ENCODE assay signal across 29 cellular contexts in genomic region chr3:45083023-45083422, GRCh38. TPM values are rescaled to one million over a fixed set of nuclear protein-coding genes. Genes with fewer than 3 reads are reported as not detected.
DNase-seq lines count a peak whose midpoint lies in the region; ATAC-seq, FAIRE-seq and TF ChIP-seq lines count a peak whose summit lies in the region.
"Had no signal": no experiment of that assay in that cellular context is flagged by ENCODE, and none has a peak within 500 bp of the region (broad histone marks: within the 10 kb centered on the region; RNA-seq: fewer than 3 reads in every experiment).

No MANE protein-coding gene starts in this region.

- dilution Hi-C loops in IMR-90 (cut with HindIII; ENCODE audit: low sequenced_read_pairs, unreplicated experiment), result no loop called here

- H3K4me3 ChIP-seq in IMR-90 (ENCODE audit: insufficient read depth, low read depth, low read length) (no peak overlapping the region), K562 (no peak overlapping the region), mesenchymal stem cell (ENCODE audit: insufficient read depth in 1 of 2, low read depth in 1 of 2, low read length in 2 of 2) (no peak overlapping the region)
- H3K4me3 ChIP-seq: BLaER1 had no signal

- DNase-seq in IMR-90 (no peak), K562 (ENCODE audit: extremely low read depth in 1 of 4, low spot score in 3 of 4) (no peak), mesenchymal stem cell (no peak), osteocyte (ENCODE audit: extremely low spot score, unreplicated experiment) (no peak), amygdala (lab: John Stamatoyannopoulos, UW) (no peak), NCI-H187 (lab: John Stamatoyannopoulos, UW) (no peak)
- no peak for DNase-seq in activated T-cell treated with anti-CD3 and anti-CD28 coated beads, Interleukin-2, amount 50 U/mL, for 72 hours
- DNase-seq: 8988T; ACHN; BE2C; C1 segment of cervical spinal cord; CD4-positive, alpha-beta memory T cell; CD4-positive, CD25-positive, alpha-beta regulatory T cell; CD8-positive, alpha-beta memory T cell; COR-L47; DMS 273 treated with DMSO at 0.1 percent for 48 hours; DMS153; DMS53; DMS79; DND-41; EL; GDM1 had no signal

- peak overlapping the region; percentile 28; the same call in 1 of the 2 replicates for H3K18ac ChIP-seq in IMR-90 (ENCODE audit: low read depth, low read length)
- no peak overlapping the region for H3K18ac ChIP-seq in mesenchymal stem cell (ENCODE audit: low read depth in 1 of 2, low read length in 2 of 2)

- H3K79me1 ChIP-seq in IMR-90 (ENCODE audit: low read depth in 1 of 2, low read length in 2 of 2) (peaks cover 0 to 8% of the 10 kb centered on the region in 2 experiments; a peak in 1 of 4 replicates), mesenchymal stem cell (replicated peaks; ENCODE audit: low read length, poor library complexity, severe bottlenecking) (peaks cover 27% of the 10 kb centered on the region)

- 91% methylated on average over 2 of the region's 6 CpGs; no CpG with 5 or more reads in 1 of the 2 experiments for whole genome bisulfite sequencing in IMR-90 (ENCODE audit: extremely low coverage in 2 of 2, insufficient read length in 1 of 2), 2 experiments
- WGBS in K562 (ENCODE audit: insufficient coverage, low coverage, missing lambda C conversion rate), result 65% methylated on average over 6 of the region's 6 CpGs
- WGBS in mesenchymal stem cell, result 90% methylated on average over 6 of the region's 6 CpGs

- no peak for TF ChIP-seq EP300 in K562 (IDR thresholded peaks at IDR 0.05; ENCODE audit: low read length)

- H3K27ac ChIP-seq in IMR-90 (ENCODE audit: insufficient read depth, low read length) (no peak overlapping the region; the same call in 1 of the 2 replicates), K562 (ENCODE audit: extremely low read depth, low read depth, low read length) (no peak overlapping the region; the same call in 2 of the 3 replicates), mesenchymal stem cell (ENCODE audit: low read length, poor library complexity, severe bottlenecking) (no peak overlapping the region)
- H3K27ac ChIP-seq: BLaER1 had no signal

- peak overlapping the region in 1 of 2 experiments; percentile 18 for H2BK12ac ChIP-seq in mesenchymal stem cell (ENCODE audit: low read length in 2 of 2)

- H3K9me1 ChIP-seq in IMR-90 (ENCODE audit: insufficient read depth, low read length), result peaks cover 23% of the 10 kb centered on the region
- H3K9me1 ChIP-seq in K562 (ENCODE audit: control insufficient read depth, insufficient read depth, low read length), result no peaks in the 10 kb centered on the region

- peaks cover 44% of the 10 kb centered on the region for H3K4me1 Mint-ChIP-seq in osteocyte (ENCODE audit: unreplicated experiment)
- no peaks in the 10 kb centered on the region for H3K4me1 Mint-ChIP-seq in activated T-cell treated with anti-CD3 and anti-CD28 coated beads, Interleukin-2, amount 50 U/mL, for 72 hours (ENCODE audit: low read depth)
- H3K4me1 Mint-ChIP-seq: CD8-positive, alpha-beta memory T cell had no signal

- H2BK5ac ChIP-seq in IMR-90 (ENCODE audit: low read depth, low read length, poor library complexity, severe bottlenecking) (peak overlapping the region; percentile 39), mesenchymal stem cell (ENCODE audit: low read depth, low read length, poor library complexity, severe bottlenecking) (no peak overlapping the region)

- POLR2A ChIA-PET in IMR-90 (lab: Charles Lee; ENCODE audit: unreplicated experiment) (no interaction called here), K562 (lab: Yijun Ruan, JAX) (interaction anchor here (0.6 kb wide), 1 partner anchor 53 kb away, joined by 3 read pairs; no protein-coding TSS in a partner anchor)

- H3K79me2 ChIP-seq in K562 (ENCODE audit: control insufficient read depth, insufficient read depth, low read length), result peaks cover 8% of the 10 kb centered on the region; the same call in 1 of the 3 replicates

- H3K36me3 ChIP-seq in IMR-90 (ENCODE audit: control insufficient read depth, insufficient read depth, low read length) (no peaks in the 10 kb centered on the region), K562 (ENCODE audit: control insufficient read depth, insufficient read depth, low read length) (peaks cover 8% of the 10 kb centered on the region; the same call in 2 of the 3 replicates), mesenchymal stem cell (ENCODE audit: control insufficient read depth in 1 of 2, insufficient read depth in 2 of 2, low read depth in 1 of 2, low read length in 2 of 2) (peaks cover 40 to 56% of the 10 kb centered on the region in 2 experiments)
- H3K36me3 ChIP-seq: BE2C, BLaER1 had no signal

- H3K36me3 Mint-ChIP-seq in osteocyte (ENCODE audit: unreplicated experiment), result no peaks in the 10 kb centered on the region
- no peaks in the 10 kb centered on the region for H3K36me3 Mint-ChIP-seq in activated T-cell treated with anti-CD3 and anti-CD28 coated beads, Interleukin-2, amount 50 U/mL, for 72 hours (ENCODE audit: insufficient read depth in 2 of 2)
- H3K36me3 Mint-ChIP-seq: CD4-positive, alpha-beta memory T cell; CD4-positive, CD25-positive, alpha-beta regulatory T cell had no signal

- H3K56ac ChIP-seq in IMR-90 (ENCODE audit: extremely low read depth, insufficient read depth, low read length), result no peak overlapping the region

- H3K9me3 ChIP-seq in IMR-90 (ENCODE audit: control insufficient read depth, insufficient read depth, low read length) (no peaks in the 10 kb centered on the region), K562 (replicated peaks; ENCODE audit: control insufficient read depth, insufficient read depth, low read depth, low read length) (no peaks in the 10 kb centered on the region), mesenchymal stem cell (ENCODE audit: control insufficient read depth, low read length) (no peaks in the 10 kb centered on the region)
- H3K9me3 ChIP-seq: BE2C, BLaER1 had no signal

- H4K8ac ChIP-seq in IMR-90 (ENCODE audit: low read depth in 2 of 2, low read length in 2 of 2), result peak overlapping the region in 1 of 2 experiments; percentile 30; a peak in 2 of 4 replicates
- no peak overlapping the region for H4K8ac ChIP-seq in mesenchymal stem cell (ENCODE audit: low read length)

- H2AK5ac ChIP-seq in IMR-90 (ENCODE audit: low read depth, low read length) (peak overlapping the region; percentile 87), mesenchymal stem cell (ENCODE audit: low read length, severe bottlenecking) (peak overlapping the region; percentile 17)

- H3K4ac ChIP-seq in IMR-90 (ENCODE audit: low read depth, low read length) (peak overlapping the region; percentile 58; the same call in 1 of the 2 replicates), mesenchymal stem cell (ENCODE audit: low read depth in 1 of 2, low read length in 2 of 2) (peak overlapping the region in 1 of 2 experiments; percentile 32)

- H3K27ac Mint-ChIP-seq in osteocyte (ENCODE audit: unreplicated experiment), result peak overlapping the region; percentile 95
- no peak overlapping the region for H3K27ac Mint-ChIP-seq in activated T-cell treated with anti-CD3 and anti-CD28 coated beads, Interleukin-2, amount 50 U/mL, for 72 hours
- H3K27ac Mint-ChIP-seq: CD14-positive monocyte; CD4-positive, alpha-beta memory T cell; CD4-positive, CD25-positive, alpha-beta regulatory T cell; CD8-positive, alpha-beta memory T cell had no signal

- H2BK15ac ChIP-seq in IMR-90 (ENCODE audit: low read depth, low read length) (peak overlapping the region; percentile 91; the same call in 2 of the 3 replicates), mesenchymal stem cell (ENCODE audit: low read depth, poor library complexity, severe bottlenecking) (no peak overlapping the region)

- peak overlapping the region; percentile 80 for H2BK120ac ChIP-seq in IMR-90 (ENCODE audit: low read depth, low read length)
- no peak overlapping the region for H2BK120ac ChIP-seq in mesenchymal stem cell (ENCODE audit: low read depth, low read length)

- H3K14ac ChIP-seq in IMR-90 (replicated peaks; ENCODE audit: low read depth, low read length), result no peak overlapping the region
- peak overlapping the region in 1 of 2 experiments; percentile 28 for H3K14ac ChIP-seq in mesenchymal stem cell (ENCODE audit: low read length in 2 of 2)

- no peak overlapping the region for H3K23ac ChIP-seq in IMR-90 (ENCODE audit: low read depth, low read length)
- no peak overlapping the region for H3K23ac ChIP-seq in mesenchymal stem cell (ENCODE audit: low read length in 2 of 2)

- no peak for ATAC-seq in IMR-90 (ENCODE audit: low read depth)
- no peak for ATAC-seq in K562
- no peak for ATAC-seq in GM18873 (IDR thresholded peaks at IDR 0.05; ENCODE audit: low FRiP score, unreplicated experiment)
- no peak for ATAC-seq in activated T-cell treated with anti-CD3 and anti-CD28 coated beads, Interleukin-2, amount 50 U/mL, for 72 hours (replicated peaks in 1 of 2)

- H3K4me3 Mint-ChIP-seq in osteocyte (ENCODE audit: unreplicated experiment), result no peak overlapping the region
- H3K4me3 Mint-ChIP-seq in activated T-cell treated with anti-CD3 and anti-CD28 coated beads, Interleukin-2, amount 50 U/mL, for 72 hours, result no peak overlapping the region
- H3K4me3 Mint-ChIP-seq: CD14-positive monocyte; CD4-positive, alpha-beta memory T cell; CD4-positive, CD25-positive, alpha-beta regulatory T cell; CD8-positive, alpha-beta memory T cell had no signal

- no peaks in the 10 kb centered on the region for H3K27me3 Mint-ChIP-seq in osteocyte (ENCODE audit: unreplicated experiment)
- H3K27me3 Mint-ChIP-seq in activated T-cell treated with anti-CD3 and anti-CD28 coated beads, Interleukin-2, amount 50 U/mL, for 72 hours (ENCODE audit: low read depth), result peaks cover 11% of the 10 kb centered on the region

- H2AFZ ChIP-seq in IMR-90 (replicated peaks; ENCODE audit: low read length, poor library complexity), result peak overlapping the region; percentile 21
- H2AFZ ChIP-seq in K562 (ENCODE audit: low read depth, low read length), result peak overlapping the region; percentile 58; the same call in 1 of the 2 replicates
- H2AFZ ChIP-seq in mesenchymal stem cell (ENCODE audit: low read depth, low read length), result no peak overlapping the region

- H3K9ac ChIP-seq in IMR-90 (ENCODE audit: low read depth, low read length), result no peak overlapping the region
- H3K9ac ChIP-seq in K562 (ENCODE audit: insufficient read depth in 1 of 2, low read depth in 2 of 2, low read length in 2 of 2), result no peak overlapping the region
- H3K9ac ChIP-seq in mesenchymal stem cell (ENCODE audit: low read length), result no peak overlapping the region
- H3K9ac ChIP-seq: BLaER1 had no signal

- H3K27me3 ChIP-seq in IMR-90 (ENCODE audit: control insufficient read depth, insufficient read depth, low read length) (no peaks in the 10 kb centered on the region), K562 (ENCODE audit: control insufficient read depth in 2 of 2, insufficient read depth in 2 of 2, low read length in 2 of 2) (no peaks in the 10 kb centered on the region), mesenchymal stem cell (ENCODE audit: control insufficient read depth in 1 of 2, insufficient read depth in 1 of 2, low read length in 2 of 2) (no peaks in the 10 kb centered on the region)
- H3K27me3 ChIP-seq: BE2C, BLaER1 had no signal

- TF ChIP-seq POLR2A in IMR-90 (IDR thresholded peaks at IDR 0.05; ENCODE audit: low read depth, low read length) (no peak), K562 (conservative IDR thresholded peaks at IDR 0.05) (no peak)

- peak overlapping the region; percentile 76 for H2AK9ac ChIP-seq in IMR-90 (replicated peaks; ENCODE audit: low read depth, low read length, poor library complexity)

- CTCF ChIA-PET in IMR-90 (lab: Yijun Ruan, JAX), result no interaction called here
- CTCF ChIA-PET in K562 (lab: Yijun Ruan, JAX; ENCODE audit: low intra/inter-chr PET ratio), result interaction anchor here (0.7 kb wide), 1 partner anchor 1962 kb away, joined by 9 read pairs; no protein-coding TSS in a partner anchor

- no peak for FAIRE-seq in K562 (lab: Jason Lieb, UNC)
- FAIRE-seq: A204.1, GM12891 had no signal

- H4K20me1 ChIP-seq in IMR-90 (ENCODE audit: insufficient read depth, low read length), result no peaks in the 10 kb centered on the region
- H4K20me1 ChIP-seq in K562 (replicated peaks; ENCODE audit: control insufficient read depth, insufficient read depth, low read length), result no peaks in the 10 kb centered on the region
- H4K20me1 ChIP-seq: BLaER1 had no signal

- H4K5ac ChIP-seq in IMR-90 (ENCODE audit: low read depth, low read length), result peak overlapping the region; percentile 44

- TF ChIP-seq CTCF in IMR-90 (conservative IDR thresholded peaks at IDR 0.05; ENCODE audit: low read depth, low read length), result no peak
- TF ChIP-seq CTCF in K562 (IDR thresholded peaks at IDR 0.05 in 2 of 3, conservative IDR thresholded peaks at IDR 0.05 in 1 of 3; ENCODE audit: insufficient read depth in 2 of 3, low read depth in 1 of 3, low read length in 3 of 3), result no peak
- TF ChIP-seq CTCF in osteocyte (IDR thresholded peaks at IDR 0.05), result no peak

- H3K9me3 Mint-ChIP-seq in osteocyte (ENCODE audit: unreplicated experiment), result peaks cover 5% of the 10 kb centered on the region
- peaks cover 0 to 4% of the 10 kb centered on the region in 2 donors for H3K9me3 Mint-ChIP-seq in activated T-cell treated with anti-CD3 and anti-CD28 coated beads, Interleukin-2, amount 50 U/mL, for 72 hours
- H3K9me3 Mint-ChIP-seq: CD8-positive, alpha-beta memory T cell had no signal

- BruUV-seq in IMR-90 (replicated peaks; lab: Mats Ljungman, UMichigan), result no TSS peak
- BruUV-seq in K562 (replicated peaks; lab: Mats Ljungman, UMichigan), result no TSS peak

- intact Hi-C loops in IMR-90 (cut with micrococcal nuclease) (no loop called here), K562 (cut with micrococcal nuclease) (no loop called here)

- H4K91ac ChIP-seq in IMR-90 (ENCODE audit: insufficient read depth, low read depth, low read length), result peak overlapping the region; percentile 70; the same call in 1 of the 2 replicates
- H4K91ac ChIP-seq in mesenchymal stem cell (ENCODE audit: low read length), result peak overlapping the region; percentile 41

- no peak overlapping the region for H3K4me2 ChIP-seq in IMR-90 (ENCODE audit: low read depth, low read length)
- no peak overlapping the region for H3K4me2 ChIP-seq in K562 (ENCODE audit: insufficient read depth, low read length)
- no peak overlapping the region for H3K4me2 ChIP-seq in mesenchymal stem cell (ENCODE audit: low read length, poor library complexity, severe bottlenecking)
- H3K4me2 ChIP-seq: BLaER1 had no signal

- in situ Hi-C loops in IMR-90 (cut with MboI; ENCODE audit: low sequenced_read_pairs), result no loop called here
- in situ Hi-C loops in K562 (cut with MboI), result no loop called here

- TF ChIP-seq RAD21 in IMR-90 (IDR thresholded peaks at IDR 0.05; ENCODE audit: low read length), result no peak
- TF ChIP-seq RAD21 in K562 (CRISPR knock-in tag; conservative IDR thresholded peaks at IDR 0.05 in 1 of 2, IDR thresholded peaks at IDR 0.05 in 1 of 2), result no peak

- H2BK20ac ChIP-seq in IMR-90 (ENCODE audit: low read depth, low read length), result peak overlapping the region; percentile 69; the same call in 1 of the 2 replicates

- peaks cover 18% of the 10 kb centered on the region for H3K4me1 ChIP-seq in IMR-90 (ENCODE audit: control insufficient read depth, insufficient read depth, low read length)
- H3K4me1 ChIP-seq in K562 (replicated peaks in 1 of 2; ENCODE audit: control insufficient read depth in 2 of 2, insufficient read depth in 2 of 2, low read length in 2 of 2), result peaks cover 22 to 80% of the 10 kb centered on the region in 2 experiments
- peaks cover 20% of the 10 kb centered on the region for H3K4me1 ChIP-seq in mesenchymal stem cell (ENCODE audit: control insufficient read depth, insufficient read depth, low read depth, low read length)
- H3K4me1 ChIP-seq: BE2C, BLaER1 had no signal

RNA-seq across cellular contexts. Expression of gene CLEC3B, which starts 56.9 kb away (rescaled TPM):
- total RNA-seq in IMR-90 (2012; rRNA removed), result 1.9 and 3.6 TPM in 2 replicates
- polyA plus RNA-seq in IMR-90 (2012; rRNA removed), result 13.2 and 13.8 TPM in 2 replicates
- 20.2 and 52.4 TPM in 2 replicates for polyA plus RNA-seq in IMR-90 (2012; cell fraction: cytosol; rRNA removed)
- polyA plus RNA-seq in IMR-90 (2012; cell fraction: nucleus; rRNA removed; ENCODE audit: low replicate concordance), result 7.8 and 10.6 TPM in 2 replicates
- not detected in 2 replicates for total RNA-seq in K562 (2011; cell fraction: chromatin; rRNA removed; ENCODE audit: low replicate concordance)
- total RNA-seq in K562 (2011; cell fraction: nucleolus; rRNA removed), result 0.33 TPM in 1 of 2 replicates, not detected in the other
- total RNA-seq in K562 (2011; cell fraction: nucleoplasm; rRNA removed), result not detected in 2 replicates
- total RNA-seq in K562 (2014; rRNA removed), result 0.33 TPM in 1 of 2 replicates, not detected in the other
- total RNA-seq in K562 (2014; rRNA removed; fragmentation: Illumina TruSeq; extraction: Trizol), result not detected in 2 replicates
- total RNA-seq in K562 (2015; rRNA removed; fragmentation: Illumina TruSeq; extraction: Trizol), result not detected in 2 replicates
- not detected in 2 replicates for total RNA-seq in K562 (2021)
- polyA plus RNA-seq in K562 (2011; rRNA removed), result 0.19 TPM in 1 of 2 replicates, not detected in the other
- 0.27 TPM in 1 of 2 replicates, not detected in the other for polyA plus RNA-seq in K562 (2011; cell fraction: cytosol; rRNA removed)
- polyA plus RNA-seq in K562 (2011; cell fraction: nucleus; rRNA removed), result 0.41 and 0.52 TPM in 2 replicates
- 0.19 TPM in 1 of 2 replicates, not detected in the other for polyA plus RNA-seq in K562 (2012)
- not detected in 2 replicates for polyA plus RNA-seq in K562 (2014; fragmentation: Illumina TruSeq; extraction: Trizol)
- not detected for polyA plus RNA-seq in K562 (2014; fragmentation: Nextera tagmentation; extraction: Ambion mirVana)
- not detected in 2 replicates for polyA plus RNA-seq in K562 (2014; rRNA removed)
- polyA minus RNA-seq in K562 (2011; rRNA and poly(A)+ RNA removed), result not detected in 2 replicates
- not detected in 2 replicates for polyA minus RNA-seq in K562 (2011; cell fraction: cytosol; rRNA and poly(A)+ RNA removed)
- polyA minus RNA-seq in K562 (2011; cell fraction: nucleus; rRNA and poly(A)+ RNA removed), result 0.54 TPM in 1 of 2 replicates, not detected in the other
- 0.51 TPM for polyA plus RNA-seq in mesenchymal stem cell (2013, experiment 1 of 2)
- 0.70 TPM for polyA plus RNA-seq in mesenchymal stem cell (2013, experiment 2 of 2)
- 166 and 181 TPM in 2 replicates for total RNA-seq in osteocyte
- total RNA-seq in activated T-cell treated with anti-CD3 and anti-CD28 coated beads, Interleukin-2, amount 50 U/mL, for 72 hours, result under 1 TPM in 1 of 2 donors, not detected in 1; 0.25 TPM
- total RNA-seq: Daoy, G401 had no signal
- polyA plus RNA-seq: CD4-positive, alpha-beta memory T cell; CD8-positive, alpha-beta memory T cell had no signal

Comparison
In these comparisons a context has a peak if more than half of its experiments do, and no peak if none do; other contexts are left out.
1. RNA of gene CLEC3B, which starts 56.9 kb away (total RNA-seq): 166 to 181 TPM in osteocyte; 1.9 to 3.6 TPM in IMR-90, 0.25 TPM in activated T-cell treated with anti-CD3 and anti-CD28 coated beads, Interleukin-2, amount 50 U/mL, for 72 hours and 0.33 TPM in K562; every median in the first group is over 10 times any median in the second.